8 cellular contexts compared by ENCODE assay signal in the genomic region with DNA sequence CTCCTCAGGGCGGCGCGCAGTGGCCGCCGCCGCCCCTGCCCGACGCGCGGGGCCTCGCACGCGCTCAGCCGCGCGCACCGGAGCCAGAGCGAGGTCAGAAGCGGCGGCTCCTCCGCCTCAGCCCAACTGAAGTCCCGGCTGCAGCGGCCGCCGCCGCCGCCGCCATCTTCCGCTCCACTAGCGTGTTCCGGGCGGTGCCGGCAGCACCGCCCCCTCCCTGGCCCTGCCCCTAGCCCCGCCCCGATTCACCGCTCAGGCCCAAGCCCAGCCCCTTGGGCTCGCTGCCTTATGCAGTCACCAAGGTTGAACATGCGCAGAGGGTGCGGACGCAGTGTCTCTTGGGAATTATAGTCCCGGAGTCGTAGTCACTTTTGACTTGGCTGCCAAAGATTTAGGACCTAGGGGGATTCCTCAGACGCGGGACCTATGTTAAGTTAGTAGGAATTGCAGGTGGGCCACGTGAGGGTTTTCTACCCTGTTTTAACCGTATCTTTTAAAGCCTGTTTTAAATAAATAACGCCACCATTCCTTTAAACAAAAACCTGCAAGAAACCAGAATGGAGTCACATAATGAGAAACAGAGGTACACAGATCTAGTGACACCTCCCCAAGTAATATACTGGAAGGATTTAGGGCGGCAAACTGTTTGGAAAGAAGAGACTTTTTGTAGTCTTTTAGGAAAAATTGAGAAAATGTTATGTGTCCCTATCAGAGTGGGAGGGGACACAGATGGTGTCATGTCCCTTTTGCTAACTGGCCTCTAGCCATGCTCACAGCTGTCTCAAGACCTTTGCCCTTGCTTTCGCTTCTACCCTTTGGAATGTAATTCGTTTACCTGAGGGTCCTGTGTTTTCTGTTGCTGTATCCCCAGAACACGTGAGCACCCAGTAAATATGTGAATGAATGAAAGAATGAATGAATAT. TPM values are rescaled to one million over a fixed set of nuclear protein-coding genes. Genes with fewer than 3 reads are reported as not detected.
A peak's percentile ranks its signal among the peaks of the same experiment; 100 is the strongest.
DNase-seq lines count a peak whose midpoint lies in the region; ATAC-seq and TF ChIP-seq lines count a peak whose summit lies in the region.

A gene with protein sequence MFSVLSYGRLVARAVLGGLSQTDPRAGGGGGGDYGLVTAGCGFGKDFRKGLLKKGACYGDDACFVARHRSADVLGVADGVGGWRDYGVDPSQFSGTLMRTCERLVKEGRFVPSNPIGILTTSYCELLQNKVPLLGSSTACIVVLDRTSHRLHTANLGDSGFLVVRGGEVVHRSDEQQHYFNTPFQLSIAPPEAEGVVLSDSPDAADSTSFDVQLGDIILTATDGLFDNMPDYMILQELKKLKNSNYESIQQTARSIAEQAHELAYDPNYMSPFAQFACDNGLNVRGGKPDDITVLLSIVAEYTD (minus strand): TSS at position 182 of the 923 bp plus-strand sequence. CDS start 287 bp downstream, outside the sequence.

- peak; percentile 97 to 98 for DNase-seq in NCI-H1930 (lab: John Stamatoyannopoulos, UW)
- peak; percentile 58 to 98 (median 95) for DNase-seq in anterior cingulate cortex (lab: John Stamatoyannopoulos, UW)
- peak; percentile 99 for DNase-seq in right atrium auricular region (ENCODE audit: low spot score)
- peak; percentile 97 to 98 for DNase-seq in psoas muscle

- H3K27ac ChIP-seq in right atrium auricular region (peak within 1 kb of the TSS; percentile 97 to 98), psoas muscle (peak within 1 kb of the TSS; percentile 97), urinary bladder (ENCODE audit: low read depth) (peak within 1 kb of the TSS; percentile 88)

- H3K4me3 ChIP-seq in right atrium auricular region = peak within 1 kb of the TSS; percentile 93 to 94
- peak within 1 kb of the TSS; percentile 95 for H3K4me3 ChIP-seq in psoas muscle
- H3K4me3 ChIP-seq in urinary bladder (ENCODE audit: low read depth, low read length) = peak within 1 kb of the TSS; percentile 96

- H3K36me3 ChIP-seq in right atrium auricular region (no peaks in the 10 kb centered on the region), psoas muscle (ENCODE audit: insufficient read depth in 1 of 2, low read depth in 1 of 2) (no peaks in the 10 kb centered on the region), urinary bladder (ENCODE audit: insufficient read depth) (no peaks in the 10 kb centered on the region)

- intact Hi-C loops in T-helper 2 cell treated with Interferon-gamma antibody and Interleukin-4, amounts not matched to agents 100 ng/mL and 5 ng/mL, for 36 hours (cut with micrococcal nuclease) = loop anchor here (1.0 to 2.0 kb wide), 4 partner anchors 8 to 115 kb away; partner anchors contain the start of genes FAM216A, GPN3, RAD9B and VPS29
- intact Hi-C loops in psoas muscle (cut with DNase I) = loop anchor here in 1 of 2 donors (2.0 kb wide), 1 partner anchor 47 kb away; no protein-coding TSS in a partner anchor

- H3K4me1 ChIP-seq in right atrium auricular region = peaks cover 0 to 63% of the 10 kb centered on the region in 2 donors
- H3K4me1 ChIP-seq in psoas muscle = peaks cover 54% of the 10 kb centered on the region
- peaks cover 2% of the 10 kb centered on the region for H3K4me1 ChIP-seq in urinary bladder (ENCODE audit: insufficient read depth)

- H3K27me3 ChIP-seq in right atrium auricular region (no peaks in the 10 kb centered on the region), psoas muscle (ENCODE audit: insufficient read depth in 3 of 3, low read length in 2 of 3) (no peaks in the 10 kb centered on the region)

- 1% methylated on average over 41 to 52 of the region's 52 CpGs for whole genome bisulfite sequencing in psoas muscle, 3 donors
- WGBS in urinary bladder = 2% methylated on average over 52 of the region's 52 CpGs

- H3K9me3 ChIP-seq in right atrium auricular region (no peaks in the 10 kb centered on the region), psoas muscle (no peaks in the 10 kb centered on the region)

- peak; percentile 84 for ATAC-seq in GM18502 (IDR thresholded peaks at IDR 0.05; ENCODE audit: poor library complexity, unreplicated experiment)
- ATAC-seq in HG02943 (IDR thresholded peaks at IDR 0.05; ENCODE audit: low read depth, unreplicated experiment) = peak; percentile 64
- peak; percentile 80 to 86 (median 84) for ATAC-seq in psoas muscle

- TF ChIP-seq CTCF in right atrium auricular region (IDR thresholded peaks at IDR 0.05) = no peak
- TF ChIP-seq CTCF in psoas muscle (IDR thresholded peaks at IDR 0.05) = no peak

RNA-seq across cellular contexts. Expression of the gene that starts here (rescaled TPM):
- 33.2 and 35.2 TPM in 2 replicates for total RNA-seq in T-helper 2 cell treated with Interferon-gamma antibody and Interleukin-4, amounts not matched to agents 100 ng/mL and 5 ng/mL, for 36 hours
- 10 to 100 TPM; 32.1 to 53.6 TPM for total RNA-seq in right atrium auricular region
- 100 to 1,000 TPM in 2 of 4 donors, 10 to 100 TPM in 2; 61.1 to 213 (median 86.7) TPM for total RNA-seq in psoas muscle
- 100 to 1,000 TPM in 1 of 3 donors, 10 to 100 TPM in 2; 54.6 to 134 (median 65.4) TPM for polyA plus RNA-seq in psoas muscle
- total RNA-seq in urinary bladder = 15.0 TPM
- 20.8 TPM for polyA plus RNA-seq in urinary bladder

Comparison
In these comparisons a context has a peak if more than half of its experiments do, and no peak if none do; other contexts are left out.
1. Peak in every context shown above with its lines: DNase-seq, ATAC-seq, H3K4me3 ChIP-seq and H3K27ac ChIP-seq.